ENCODE assay signal across 1 cellular context in the genomic region with DNA sequence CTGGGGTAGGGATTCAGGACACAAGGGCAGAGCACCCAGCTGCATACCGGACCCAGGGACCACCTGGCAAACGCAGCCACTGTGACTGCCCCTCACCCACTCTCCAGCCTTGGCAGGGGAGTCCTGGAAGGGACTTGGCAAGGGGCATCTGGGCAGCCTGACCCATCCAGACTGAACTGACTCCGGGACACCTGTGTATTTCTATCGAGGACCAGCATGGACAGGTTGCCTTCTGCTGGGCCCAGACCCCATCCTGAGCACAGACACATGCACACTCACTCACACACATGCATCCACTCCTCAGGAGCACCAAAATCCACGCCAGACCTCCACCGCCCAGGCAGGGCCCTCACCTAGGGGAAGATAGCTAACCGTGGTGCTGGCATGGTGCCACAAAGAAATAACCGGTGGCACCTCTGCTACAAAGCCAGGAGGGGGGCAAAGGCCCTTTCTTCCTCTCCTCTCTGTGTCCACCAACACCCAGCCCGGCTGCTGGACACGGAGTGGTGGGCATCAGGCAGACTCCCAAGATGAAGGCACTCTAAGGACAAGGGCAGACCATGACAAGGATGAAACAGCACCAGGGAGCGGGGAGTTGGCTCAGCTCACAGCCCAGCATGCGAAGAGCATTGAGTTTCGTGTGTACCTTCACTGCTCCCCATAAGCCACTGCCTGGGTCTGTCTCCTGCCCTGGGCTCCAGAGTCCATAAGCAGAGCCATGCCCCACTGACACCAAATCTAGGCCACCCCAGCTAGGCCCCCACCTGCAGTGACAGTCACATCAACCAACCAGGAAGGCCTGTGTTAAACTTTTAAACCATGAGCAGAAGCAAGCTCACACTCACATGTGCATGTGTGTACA.
TF ChIP-seq lines count a peak whose summit lies in the region.

No MANE protein-coding gene starts in this region.

TF ChIP-seq in H1, 55 proteins besides CTCF, POLR2A, EP300 and RAD21 (continued from another document):
- TF ChIP-seq HDAC6 (IDR thresholded peaks at IDR 0.05; ENCODE audit: low read depth, low read length): no peak
TF ChIP-seq in H1: peak in this region for 0.
